26 cellular contexts compared by ENCODE assay signal in genomic region chr1:180612591-180612990, GRCh38. TPM values are rescaled to one million over a fixed set of nuclear protein-coding genes. Genes with fewer than 3 reads are reported as not detected.
"Had no signal": no experiment of that assay in that cellular context is flagged by ENCODE, and none has a peak within 500 bp of the region (broad histone marks: within the 10 kb centered on the region; RNA-seq: fewer than 3 reads in every experiment).

No MANE protein-coding gene starts in this region.

- H3K4me1 ChIP-seq: right lobe of liver had no signal

- H3K9ac ChIP-seq: neural progenitor cell had no signal

- H3K27me3 ChIP-seq: neural progenitor cell, ovary, right lobe of liver, suprapubic skin, thyroid gland had no signal

- H3K4me1 Mint-ChIP-seq: immature natural killer cell, natural killer cell had no signal

- H3K36me3 ChIP-seq: neural progenitor cell, ovary, right lobe of liver, suprapubic skin, thyroid gland had no signal

- H3K27ac ChIP-seq: neural progenitor cell, ovary, suprapubic skin, thyroid gland had no signal

- H3K4me3 Mint-ChIP-seq: dendritic cell treated with granulocyte-macrophage colony-stimulating factor and Interleukin-4, amounts not matched to agents 40 ng/mL and 50 ng/mL, for 4 days; effector memory CD8-positive, alpha-beta T cell; immature natural killer cell; memory B cell; mesothelial cell of epicardium; natural killer cell; neural progenitor cell; stimulated activated effector memory CD8-positive, alpha-beta T cell treated with anti-CD3 and anti-CD28 coated beads, Interleukin-12 subunit alpha, Interleukin-12 subunit beta, amount 100 ng/mL, for 72 hours; type B pancreatic cell had no signal

- H3K27ac Mint-ChIP-seq: dendritic cell treated with granulocyte-macrophage colony-stimulating factor and Interleukin-4, amounts not matched to agents 40 ng/mL and 50 ng/mL, for 4 days; effector memory CD8-positive, alpha-beta T cell; immature natural killer cell; memory B cell; mesothelial cell of epicardium; natural killer cell; neural progenitor cell; stimulated activated effector memory CD8-positive, alpha-beta T cell treated with anti-CD3 and anti-CD28 coated beads, Interleukin-12 subunit alpha, Interleukin-12 subunit beta, amount 100 ng/mL, for 72 hours; type B pancreatic cell had no signal

- H3K9me3 Mint-ChIP-seq: dendritic cell treated with granulocyte-macrophage colony-stimulating factor and Interleukin-4, amounts not matched to agents 40 ng/mL and 50 ng/mL, for 4 days; effector memory CD8-positive, alpha-beta T cell; immature natural killer cell; memory B cell; mesothelial cell of epicardium; natural killer cell; neural progenitor cell; stimulated activated effector memory CD8-positive, alpha-beta T cell treated with anti-CD3 and anti-CD28 coated beads, Interleukin-12 subunit alpha, Interleukin-12 subunit beta, amount 100 ng/mL, for 72 hours; type B pancreatic cell had no signal

- H2AFZ ChIP-seq: neural progenitor cell had no signal

- H3K36me3 Mint-ChIP-seq: immature natural killer cell; memory B cell; mesothelial cell of epicardium; natural killer cell; neural progenitor cell; stimulated activated effector memory CD8-positive, alpha-beta T cell treated with anti-CD3 and anti-CD28 coated beads, Interleukin-12 subunit alpha, Interleukin-12 subunit beta, amount 100 ng/mL, for 72 hours; type B pancreatic cell had no signal

- H3K27me3 Mint-ChIP-seq: dendritic cell treated with granulocyte-macrophage colony-stimulating factor and Interleukin-4, amounts not matched to agents 40 ng/mL and 50 ng/mL, for 4 days; effector memory CD8-positive, alpha-beta T cell; memory B cell; type B pancreatic cell had no signal

- H3K4me3 ChIP-seq: neural progenitor cell, ovary, right lobe of liver, suprapubic skin, thyroid gland had no signal

- H3K4me2 ChIP-seq: neural progenitor cell had no signal

- DNase-seq: cerebellar nuclear complex; effector memory CD8-positive, alpha-beta T cell; foreskin melanocyte; immature natural killer cell; left colon; natural killer cell; nucleus accumbens; ovary; right lobe of liver; stimulated activated CD4-positive, alpha-beta T cell treated with anti-CD3 and anti-CD28 coated beads, Interleukin-4, amount 100 ng/mL, for 1 hour; stimulated activated CD8-positive, alpha-beta memory T cell treated with anti-CD3 and anti-CD28 coated beads, Interleukin-4, amount 100 ng/mL, for 48 hours; stimulated activated naive CD8-positive, alpha-beta T cell treated with anti-CD3 and anti-CD28 coated beads, Interleukin-15, Interleukin-2, amounts not matched to agents 100 U/mL and 50 U/mL, for 24 hours; thyroid gland had no signal

- H3K9me3 ChIP-seq: ovary, right lobe of liver, suprapubic skin, thyroid gland had no signal

RNA-seq across cellular contexts. Expression of gene OVAAL, which starts 53.8 kb away (rescaled TPM):
- total RNA-seq: epithelial cell of proximal tubule, glomerular endothelial cell, kidney epithelial cell, left colon, lower leg skin, mesothelial cell of epicardium, mucosa of gallbladder, natural killer cell, ovary, posterior vena cava, right lobe of liver, suprapubic skin, thyroid gland had no signal
- polyA plus RNA-seq: immature natural killer cell, ovary had no signal
